23 cellular contexts compared by ENCODE assay signal in the genomic region with DNA sequence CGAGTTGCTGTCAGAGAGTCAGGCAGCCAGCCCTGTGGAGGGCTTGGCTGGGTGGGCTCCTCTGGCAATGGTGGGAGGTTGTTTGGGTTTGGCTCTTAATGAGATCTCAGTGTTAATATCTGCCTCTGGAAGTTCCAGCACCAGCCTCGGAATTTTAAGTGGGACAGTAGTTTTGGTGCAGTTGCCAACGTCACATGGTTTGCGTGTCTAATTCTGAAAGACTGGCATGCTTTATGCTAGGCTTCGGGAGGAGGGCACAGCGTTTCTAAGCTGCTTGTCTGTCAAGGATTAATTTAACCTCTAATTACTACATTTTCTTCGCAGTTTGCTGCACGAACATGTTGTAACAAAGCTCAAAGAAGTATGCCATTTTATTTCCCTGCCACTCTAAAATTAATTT. TPM values are rescaled to one million over a fixed set of nuclear protein-coding genes. Genes with fewer than 3 reads are reported as not detected.
DNase-seq lines count a peak whose midpoint lies in the region; ATAC-seq and TF ChIP-seq lines count a peak whose summit lies in the region.
"Had no signal": no experiment of that assay in that cellular context is flagged by ENCODE, and none has a peak within 500 bp of the region (broad histone marks: within the 10 kb centered on the region; RNA-seq: fewer than 3 reads in every experiment).

No MANE protein-coding gene starts in this region.

- H3K27me3 ChIP-seq in left ventricle myocardium inferior (ENCODE audit: low read depth), result no peaks in the 10 kb centered on the region
- H3K27me3 ChIP-seq in right cardiac atrium (ENCODE audit: control insufficient read depth, insufficient read depth), result no peaks in the 10 kb centered on the region
- H3K27me3 ChIP-seq in rectal smooth muscle tissue (ENCODE audit: control insufficient read depth, insufficient read depth, low read length), result no peaks in the 10 kb centered on the region
- no peaks in the 10 kb centered on the region for H3K27me3 ChIP-seq in left lung
- H3K27me3 ChIP-seq: adrenal gland had no signal

- H3K4me1 ChIP-seq in left ventricle myocardium inferior, result no peaks in the 10 kb centered on the region
- H3K4me1 ChIP-seq in right cardiac atrium (ENCODE audit: control insufficient read depth, insufficient read depth, low read length), result peaks cover 3% of the 10 kb centered on the region
- H3K4me1 ChIP-seq in rectal smooth muscle tissue (ENCODE audit: control insufficient read depth, insufficient read depth, low read length), result peaks cover 10% of the 10 kb centered on the region
- no peaks in the 10 kb centered on the region for H3K4me1 ChIP-seq in left lung
- H3K4me1 ChIP-seq: adrenal gland, Caco-2 had no signal

- H3K36me3 ChIP-seq in left ventricle myocardium inferior (no peaks in the 10 kb centered on the region), rectal smooth muscle tissue (ENCODE audit: control insufficient read depth, insufficient read depth, low read length) (no peaks in the 10 kb centered on the region), left lung (no peaks in the 10 kb centered on the region)
- H3K36me3 ChIP-seq: adrenal gland had no signal

- H3K27ac ChIP-seq in left ventricle myocardium inferior (replicated peaks) (no peak overlapping the region), right cardiac atrium (ENCODE audit: low read length) (no peak overlapping the region), rectal smooth muscle tissue (ENCODE audit: low read depth, low read length) (peak overlapping the region; percentile 57), left lung (no peak overlapping the region)
- H3K27ac ChIP-seq: A549, adrenal gland had no signal

- ATAC-seq in right cardiac atrium, result peak; percentile 46 to 64
- no peak for ATAC-seq in left lung
- ATAC-seq: A549 had no signal

- H3K9ac ChIP-seq in rectal smooth muscle tissue (ENCODE audit: low read length), result no peak overlapping the region

- TF ChIP-seq CTCF in left ventricle myocardium inferior (IDR thresholded peaks at IDR 0.05; ENCODE audit: borderline replicate concordance) (no peak), left lung (IDR thresholded peaks at IDR 0.05) (no peak)

- H3K4me3 ChIP-seq in left ventricle myocardium inferior, result peak overlapping the region; percentile 14
- no peak overlapping the region for H3K4me3 ChIP-seq in right cardiac atrium (ENCODE audit: low read length)
- no peak overlapping the region for H3K4me3 ChIP-seq in rectal smooth muscle tissue (ENCODE audit: low read length)
- H3K4me3 ChIP-seq in left lung, result no peak overlapping the region
- H3K4me3 ChIP-seq: A549, adrenal gland had no signal

- H3K9me3 ChIP-seq in left ventricle myocardium inferior (replicated peaks) (no peaks in the 10 kb centered on the region), right cardiac atrium (ENCODE audit: control insufficient read depth, low read length) (no peaks in the 10 kb centered on the region), left lung (no peaks in the 10 kb centered on the region)
- H3K9me3 ChIP-seq: A549, adrenal gland, Caco-2 had no signal

- intact Hi-C loops in left ventricle myocardium inferior (cut with micrococcal nuclease), result no loop called here
- intact Hi-C loops in cardiac septum (cut with DNase I), result loop anchor here (10.0 kb wide), 1 partner anchor 113 kb away; no protein-coding TSS in a partner anchor
- intact Hi-C loops in right cardiac atrium (cut with DNase I), result no loop called here
- intact Hi-C loops in posterior vena cava (cut with DNase I), result no loop called here
- intact Hi-C loops in left lung (cut with DNase I), result loop anchor here in 1 of 2 donors (10.0 kb wide), 1 partner anchor 113 kb away; no protein-coding TSS in a partner anchor

- DNase-seq in left ventricle myocardium inferior (no peak), cardiac septum (ENCODE audit: low spot score) (no peak), right cardiac atrium (no peak), posterior vena cava (ENCODE audit: low spot score) (no peak), left lung (no peak), HCEC 1CT (no peak)
- DNase-seq in effector CD4-positive, alpha-beta T cell, result no peak
- DNase-seq: activated CD4-positive, alpha-beta memory T cell treated with anti-CD3 and anti-CD28 coated beads for 36 hours; activated CD4-positive, CD25-positive, alpha-beta regulatory T cell; activated gamma-delta T cell treated with Interleukin-2 at 50 U/mL for 16 hours; activated T-cell treated with anti-CD3 and anti-CD28 coated beads for 4 hours; adrenal gland; Caco-2; DMS79 treated with DMSO at 0.1 percent for 48 hours; NCI-H1694; NCI-H69; RPMI8226; stimulated activated CD4-positive, alpha-beta T cell treated with anti-CD3 and anti-CD28 coated beads, Interleukin-4, amount 100 ng/mL, for 24 hours; stimulated activated naive CD4-positive, alpha-beta T cell treated with Interleukin-2 at 50 U/mL for 16 hours; T1000; trophoblast cell had no signal

- WGBS in right cardiac atrium, result 56% methylated on average over 8 of the region's 8 CpGs

RNA-seq across cellular contexts. Expression of gene MAMLD1, which starts 9.2 kb away (rescaled TPM):
- total RNA-seq in left ventricle myocardium inferior (1.8 TPM), cardiac septum (2.6 TPM), right cardiac atrium (1 to 10 TPM; 2.3 to 3.1 (median 2.6) TPM), posterior vena cava (10 to 100 TPM; 10.9 to 12.8 TPM), left lung (1 to 10 TPM; 3.6 to 4.0 TPM)
- polyA plus RNA-seq in right cardiac atrium, result 1.3 TPM
- total RNA-seq: Caco-2 had no signal
